In the genomic region with DNA sequence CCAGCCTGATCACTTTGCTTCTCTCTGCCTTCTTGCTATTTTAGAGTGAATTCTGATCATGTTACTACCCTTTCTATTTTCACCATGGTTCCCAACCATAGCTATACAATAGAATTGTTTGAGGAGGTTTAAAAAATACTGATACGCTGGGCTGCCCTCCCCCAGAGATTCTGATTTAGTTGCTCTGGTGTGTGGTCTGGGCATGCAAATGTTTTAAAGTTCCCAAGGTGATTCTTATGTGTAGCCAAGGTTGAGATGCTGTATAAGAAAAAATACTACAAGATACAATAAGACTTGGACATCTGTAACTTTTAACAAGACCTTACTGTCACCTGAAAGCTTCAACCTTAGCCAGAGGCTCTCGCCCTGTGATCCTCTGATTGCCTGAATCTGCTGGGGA, we compare ENCODE assay signal across 10 cellular contexts.
"Had no signal": no experiment of that assay in that cellular context is flagged by ENCODE, and none has a peak within 500 bp of the region (broad histone marks: within the 10 kb centered on the region; RNA-seq: fewer than 3 reads in every experiment).

No MANE protein-coding gene starts in this region.

- ATAC-seq: HCT116, K562 had no signal

- H3K4me3 ChIP-seq: GM23248, HAP-1, K562 had no signal

- H3K4me1 ChIP-seq: HAP-1 had no signal

- H3K27ac ChIP-seq: GM23248 had no signal

- H3K9me3 ChIP-seq: HAP-1 had no signal

- H3K9ac ChIP-seq: GM23248 had no signal

- FAIRE-seq: HTR-8/SVneo, K562 had no signal

- H3K36me3 ChIP-seq: HAP-1 had no signal

- DNase-seq: GM23248, GOT3, H7, HFFc6, IMR-90, KG1 had no signal

- H2AFZ ChIP-seq: GM23248 had no signal
